In genomic region chr4:14877246-14878220, GRCh38 we compare ENCODE assay signal across 9 cellular contexts.
DNase-seq lines count a peak whose midpoint lies in the region; ATAC-seq and TF ChIP-seq lines count a peak whose summit lies in the region.
"Had no signal": no experiment of that assay in that cellular context is flagged by ENCODE, and none has a peak within 500 bp of the region (broad histone marks: within the 10 kb centered on the region; RNA-seq: fewer than 3 reads in every experiment).

No MANE protein-coding gene starts in this region.

- peaks cover 7% of the 10 kb centered on the region for H3K27me3 ChIP-seq in CD4-positive, alpha-beta T cell (ENCODE audit: control insufficient read depth, insufficient read depth, low read length)
- H3K27me3 ChIP-seq in endodermal cell (ENCODE audit: control insufficient read depth, insufficient read depth, low read length, poor library complexity, severe bottlenecking): no peaks in the 10 kb centered on the region
- H3K27me3 ChIP-seq: pancreas had no signal

- H3K4me3 ChIP-seq in endodermal cell (ENCODE audit: low read length): no peak overlapping the region
- H3K4me3 ChIP-seq: pancreas had no signal

- no peaks in the 10 kb centered on the region for H3K36me3 Mint-ChIP-seq in CD4-positive, alpha-beta T cell (ENCODE audit: low read depth)
- no peaks in the 10 kb centered on the region for H3K36me3 Mint-ChIP-seq in endodermal cell (ENCODE audit: low read depth)

- no peaks in the 10 kb centered on the region for H3K9me3 Mint-ChIP-seq in CD4-positive, alpha-beta T cell
- H3K9me3 Mint-ChIP-seq in endodermal cell: no peaks in the 10 kb centered on the region

- TF ChIP-seq CTCF in CD4-positive, alpha-beta T cell (IDR thresholded peaks at IDR 0.05): no peak
- no peak for TF ChIP-seq CTCF in endodermal cell (conservative IDR thresholded peaks at IDR 0.05)

- H3K36me3 ChIP-seq in endodermal cell (ENCODE audit: control insufficient read depth, insufficient read depth, low read length): no peaks in the 10 kb centered on the region
- H3K36me3 ChIP-seq: pancreas had no signal

- ATAC-seq in CD4-positive, alpha-beta T cell (ENCODE audit: poor library complexity): peak; percentile 24
- ATAC-seq in GM21786 (IDR thresholded peaks at IDR 0.05; ENCODE audit: unreplicated experiment) (peak; percentile 31), left cardiac atrium (peak; percentile 44 to 86)

- POLR2A ChIA-PET in CD4-positive, alpha-beta T cell (lab: Charles Lee): interaction anchor here (1.3 kb wide), 1 partner anchor 47 kb away, joined by 3 read pairs; no protein-coding TSS in a partner anchor

- no peaks in the 10 kb centered on the region for H3K9me3 ChIP-seq in CD4-positive, alpha-beta T cell (ENCODE audit: control insufficient read depth, low read length)
- H3K9me3 ChIP-seq in endodermal cell (ENCODE audit: control insufficient read depth, low read length): no peaks in the 10 kb centered on the region
- H3K9me3 ChIP-seq: pancreas had no signal

- CTCF ChIA-PET in CD4-positive, alpha-beta T cell (lab: Charles Lee): no interaction called here

- no peak overlapping the region for H3K4me3 Mint-ChIP-seq in CD4-positive, alpha-beta T cell
- H3K4me3 Mint-ChIP-seq in endodermal cell: no peak overlapping the region

- H3K4me1 ChIP-seq in endodermal cell (ENCODE audit: control insufficient read depth, insufficient read depth, low read length): no peaks in the 10 kb centered on the region
- H3K4me1 ChIP-seq: pancreas had no signal

- H3K9ac ChIP-seq in endodermal cell (ENCODE audit: extremely low read depth, low read length, poor library complexity, severe bottlenecking): no peak overlapping the region

- H3K27ac Mint-ChIP-seq in CD4-positive, alpha-beta T cell: peak overlapping the region; percentile 48
- H3K27ac Mint-ChIP-seq in endodermal cell: no peak overlapping the region

- peaks cover 23% of the 10 kb centered on the region for H3K4me1 Mint-ChIP-seq in CD4-positive, alpha-beta T cell (ENCODE audit: low read depth)
- peaks cover 3% of the 10 kb centered on the region for H3K4me1 Mint-ChIP-seq in endodermal cell

- DNase-seq in CD4-positive, alpha-beta T cell: no peak
- peak; percentile 27 for DNase-seq in OCI-M1 (lab: John Stamatoyannopoulos, UW)
- DNase-seq in left cardiac atrium: peak; percentile 33
- no peak for DNase-seq in HCEC 1CT
- DNase-seq in endodermal cell: no peak
- DNase-seq in HUDEP-2 (lab: John Stamatoyannopoulos, UW; ENCODE audit: unreplicated experiment in 76 of 76): no peak
- no peak for DNase-seq in DMS 273 treated with DMSO at 0.1 percent for 48 hours (lab: John Stamatoyannopoulos, UW)
- DNase-seq: pancreas had no signal

- intact Hi-C loops in CD4-positive, alpha-beta T cell (cut with DNase I, micrococcal nuclease): no loop called here
- intact Hi-C loops in left cardiac atrium (cut with DNase I): no loop called here

- 93 to 100% methylated on average over 3 to 6 of the region's 6 CpGs for WGBS in endodermal cell (ENCODE audit: insufficient coverage in 1 of 2, insufficient read length in 1 of 2), 2 experiments

- H3K27ac ChIP-seq in CD4-positive, alpha-beta T cell (ENCODE audit: low read depth, low read length): no peak overlapping the region
- H3K27ac ChIP-seq in endodermal cell (ENCODE audit: low read depth, low read length): no peak overlapping the region
- H3K27ac ChIP-seq: pancreas had no signal

- H3K27me3 Mint-ChIP-seq in CD4-positive, alpha-beta T cell: peaks cover under 1% of the 10 kb centered on the region
- no peaks in the 10 kb centered on the region for H3K27me3 Mint-ChIP-seq in endodermal cell (ENCODE audit: insufficient read depth)

Comparison
In these comparisons a context has a peak if more than half of its experiments do, and no peak if none do; other contexts are left out.
1. DNase-seq: peak in OCI-M1 (single experiment) and left cardiac atrium (single experiment); none in CD4-positive, alpha-beta T cell (0 of 10), HCEC 1CT (single experiment), endodermal cell (single experiment), HUDEP-2 (0 of 76) and DMS 273 treated with DMSO at 0.1 percent for 48 hours (single experiment).
2. Peak in every context shown above with its lines, with median percentiles within 50 percentile points of each other: ATAC-seq.